ENCODE assay signal across 7 cellular contexts in genomic region chr11:57491371-57492061, GRCh38.
DNase-seq lines count a peak whose midpoint lies in the region; ATAC-seq and TF ChIP-seq lines count a peak whose summit lies in the region.

No MANE protein-coding gene starts in this region.

- H3K27me3 ChIP-seq in MM.1S (replicated peaks; ENCODE audit: insufficient read depth, low read length): no peaks in the 10 kb centered on the region

- ATAC-seq in HG03196 (IDR thresholded peaks at IDR 0.05; ENCODE audit: unreplicated experiment) (no peak), HG03175 (IDR thresholded peaks at IDR 0.05; ENCODE audit: unreplicated experiment) (no peak)

- no peak overlapping the region for H3K4me2 ChIP-seq in MM.1S (ENCODE audit: low read depth, low read length)

- H3K4me1 ChIP-seq in MM.1S (ENCODE audit: low read length): peaks cover 20% of the 10 kb centered on the region; the same call in 1 of the 2 replicates

- H3F3A ChIP-seq in MM.1S (ENCODE audit: insufficient read depth, low read length): no peaks in the 10 kb centered on the region

- no peaks in the 10 kb centered on the region for H3K9me2 ChIP-seq in MM.1S (replicated peaks; ENCODE audit: insufficient read depth, low read length)

- no peaks in the 10 kb centered on the region for H4K20me1 ChIP-seq in MM.1S (ENCODE audit: insufficient read depth, low read length)

- no peaks in the 10 kb centered on the region for H3K9me3 ChIP-seq in MM.1S (replicated peaks; ENCODE audit: insufficient read depth, low read length)

- no peak overlapping the region for H3K27ac ChIP-seq in MM.1S (ENCODE audit: low read length)

- DNase-seq in GM12865 (ENCODE audit: low read depth) (peak; percentile 62), MM.1S (no peak), foreskin fibroblast (peak in 1 of 2 donors; percentile 56)
- DNase-seq in activated CD8-positive, alpha-beta memory T cell treated with anti-CD3 and anti-CD28 coated beads, Interleukin-2, amount 50 U/mL, for 4 hours: peak; percentile 54
- peak; percentile 57 to 73 for DNase-seq in stimulated activated CD4-positive, alpha-beta T cell treated with anti-CD3 and anti-CD28 coated beads, Interleukin-2, amount 100 ng/mL, for 24 hours

- no peaks in the 10 kb centered on the region for H3K36me3 ChIP-seq in MM.1S (replicated peaks; ENCODE audit: insufficient read depth, low read length)

- H3K4me3 ChIP-seq in GM12865 (ENCODE audit: low read depth, low read length) (no peak overlapping the region), MM.1S (ENCODE audit: low read length) (no peak overlapping the region), foreskin fibroblast (ENCODE audit: low read depth in 1 of 2, low read length in 2 of 2) (no peak overlapping the region)

- TF ChIP-seq CTCF in GM12865 (IDR thresholded peaks at IDR 0.05; ENCODE audit: insufficient read depth, low read depth, low read length, missing control alignments) (peak; percentile 67), MM.1S (IDR thresholded peaks at IDR 0.05; ENCODE audit: low read length) (peak; percentile 73), foreskin fibroblast (IDR thresholded peaks at IDR 0.05; ENCODE audit: low read depth, low read length) (peak; percentile 61)

- H2AFZ ChIP-seq in MM.1S (ENCODE audit: low read length): no peak overlapping the region

- H3K79me2 ChIP-seq in MM.1S (ENCODE audit: low read length): no peaks in the 10 kb centered on the region

- H3K9ac ChIP-seq in MM.1S (ENCODE audit: low read length): no peak overlapping the region
